ENCODE assay signal across 8 cellular contexts in the genomic region with DNA sequence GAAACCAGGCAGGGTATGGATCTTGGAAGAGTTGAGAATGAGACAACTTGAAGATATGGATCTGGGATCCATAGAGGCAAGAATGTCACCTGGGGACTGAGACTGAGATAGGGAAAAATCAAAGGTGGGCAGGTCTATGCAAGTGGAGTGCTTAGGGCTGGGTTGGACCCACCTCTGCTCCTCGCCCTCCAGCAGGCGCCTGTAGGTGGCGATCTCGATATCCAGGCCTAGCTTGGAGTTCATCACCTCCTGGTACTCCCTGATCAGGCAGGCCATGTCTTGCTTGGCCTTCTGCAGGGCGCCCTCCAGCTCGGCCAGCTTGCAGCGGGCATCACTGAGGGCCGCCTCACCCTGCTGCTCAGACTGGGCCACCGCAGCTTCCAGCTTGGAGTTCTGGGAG.
DNase-seq lines count a peak whose midpoint lies in the region; TF ChIP-seq lines count a peak whose summit lies in the region.
"Not testable (repeated sequence)": the region's sequence is repeated elsewhere in the genome, so short reads cannot be mapped to it uniquely, and the experiment has no call there.

No MANE protein-coding gene starts in this region.

- H3K4me3 ChIP-seq in AG04449 (ENCODE audit: low read depth, low read length); GM12865 (ENCODE audit: low read depth, low read length); LNCaP clone FGC (ENCODE audit: low read depth, low read length); choroid plexus epithelial cell (ENCODE audit: low read depth, low read length): not testable (repeated sequence)

- POLR2A ChIA-PET in AG04449 (lab: Yijun Ruan, JAX), result not testable (repeated sequence)

- CTCF ChIA-PET in AG04449 (lab: Yijun Ruan, JAX), result interaction anchor here (0.9 to 5.9 kb wide), 5 partner anchors 9 to 104 kb away, joined by 3 to 59 read pairs (median 6); no protein-coding TSS in a partner anchor

- TF ChIP-seq CTCF in AG04449 (IDR thresholded peaks at IDR 0.05; ENCODE audit: insufficient read depth, low read length, missing control alignments) (peak; percentile 12), GM12865 (IDR thresholded peaks at IDR 0.05; ENCODE audit: insufficient read depth, low read depth, low read length, missing control alignments) (peak; percentile 47), LNCaP clone FGC (IDR thresholded peaks at IDR 0.05; ENCODE audit: control insufficient read depth, extremely low read depth, insufficient read depth) (0 out of 2 replicates have a peak, but pooled peaks have one; percentile 0), choroid plexus epithelial cell (conservative IDR thresholded peaks at IDR 0.05; ENCODE audit: low read depth, low read length) (peak; percentile 47)

- not testable (repeated sequence) for DNase-seq in AG04449 (ENCODE audit: low read depth, low spot score); LNCaP clone FGC (ENCODE audit: low read depth); choroid plexus epithelial cell (ENCODE audit: low read depth)
- DNase-seq in GM12865 (ENCODE audit: low read depth) (peak; percentile 35), RPMI8226 (peak; percentile 64), iris pigment epithelial cell (ENCODE audit: low read depth) (peak; percentile 3)
- peak; percentile 66 for DNase-seq in activated CD8-positive, alpha-beta memory T cell treated with anti-CD3 and anti-CD28 coated beads, Interleukin-2, amount 50 U/mL, for 48 hours
- DNase-seq in stimulated activated CD4-positive, alpha-beta T cell treated with anti-CD3 and anti-CD28 coated beads, Interleukin-12 subunit alpha, Interleukin-12 subunit beta, amount 100 ng/mL, for 48 hours (ENCODE audit: low read depth in 2 of 3, low spot score in 1 of 3), result peak in 2 of 3 donors; percentile 14 to 22
